In genomic region chr10:32174349-32174893, GRCh38 we compare ENCODE assay signal across 31 cellular contexts.
"Had no signal": no experiment of that assay in that cellular context is flagged by ENCODE, and none has a peak within 500 bp of the region (broad histone marks: within the 10 kb centered on the region; RNA-seq: fewer than 3 reads in every experiment).

No MANE protein-coding gene starts in this region.

- DNase-seq: activated B cell treated with CpG ODN at 0.5 μM for 24 hours; activated CD4-positive, alpha-beta T cell treated with anti-CD3 and anti-CD28 coated beads for 48 hours; activated CD4-positive, alpha-beta T cell treated with anti-CD3 and anti-CD28 coated beads, Interleukin-2, amount 50 U/mL, for 1 hour; activated CD4-positive, alpha-beta T cell treated with anti-CD3 and anti-CD28 coated beads, Interleukin-2, amount 50 U/mL, for 48 hours; activated CD8-positive, alpha-beta memory T cell treated with anti-CD3 and anti-CD28 coated beads for 24 hours; activated CD8-positive, alpha-beta T cell treated with anti-CD3 and anti-CD28 coated beads for 36 hours; activated effector memory CD4-positive, alpha-beta T cell treated with anti-CD3 and anti-CD28 coated beads, Interleukin-2, amount 50 U/mL, for 16 hours; activated naive CD4-positive, alpha-beta T cell treated with anti-CD3 and anti-CD28 coated beads for 36 hours; activated naive CD8-positive, alpha-beta T cell treated with anti-CD3 and anti-CD28 coated beads for 36 hours; activated naive CD8-positive, alpha-beta T cell treated with anti-CD3 and anti-CD28 coated beads, Interleukin-2, amount 50 U/mL, for 24 hours; activated T-cell treated with anti-CD3 and anti-CD28 coated beads, Interleukin-2, amount 50 U/mL, for 1 hour; activated T-cell treated with anti-CD3 and anti-CD28 coated beads, Interleukin-2, amount 50 U/mL, for 48 hours; adrenal gland; amygdala; aorta; body of pancreas; caudate nucleus; cortex of kidney; dermis blood vessel endothelial cell; effector CD4-positive, alpha-beta T cell; effector memory CD8-positive, alpha-beta T cell; erythroblast; foreskin melanocyte; head of caudate nucleus; T-helper 1 cell; T-helper 17 cell; T1000; WERI-Rb-1 had no signal

- H3K27ac ChIP-seq: adrenal gland, body of pancreas, esophagus muscularis mucosa, WERI-Rb-1 had no signal

- H3K27me3 ChIP-seq: adrenal gland, body of pancreas, esophagus muscularis mucosa had no signal

- H3K9me3 ChIP-seq: adrenal gland, body of pancreas had no signal

- H3K4me1 ChIP-seq: adrenal gland, esophagus muscularis mucosa had no signal

- H3K4me3 ChIP-seq: adrenal gland, body of pancreas, esophagus muscularis mucosa had no signal

- ATAC-seq: activated CD4-positive, CD25-positive, alpha-beta regulatory T cell treated with anti-CD3 and anti-CD28 coated beads, Interleukin-2, amount 50 U/mL, for 24 hours; activated CD8-positive, alpha-beta T cell treated with anti-CD3 and anti-CD28 coated beads for 36 hours; activated naive CD8-positive, alpha-beta T cell treated with anti-CD3 and anti-CD28 coated beads, Interleukin-2, amount 50 U/mL, for 24 hours; body of pancreas; effector memory CD8-positive, alpha-beta T cell; T-helper 17 cell had no signal

- H3K36me3 ChIP-seq: adrenal gland, esophagus muscularis mucosa, WERI-Rb-1 had no signal

- FAIRE-seq: colon had no signal
